32 cellular contexts compared by ENCODE assay signal in genomic region chr16:50238868-50239301, GRCh38. TPM values are rescaled to one million over a fixed set of nuclear protein-coding genes. Genes with fewer than 3 reads are reported as not detected.
DNase-seq lines count a peak whose midpoint lies in the region; ATAC-seq, FAIRE-seq and TF ChIP-seq lines count a peak whose summit lies in the region.
"Had no signal": no experiment of that assay in that cellular context is flagged by ENCODE, and none has a peak within 500 bp of the region (broad histone marks: within the 10 kb centered on the region; RNA-seq: fewer than 3 reads in every experiment).

No MANE protein-coding gene starts in this region.

- intact Hi-C loops in left lung (cut with DNase I) (no loop called here), thyroid gland (cut with DNase I) (no loop called here)

- H3K9me3 ChIP-seq in left lung (no peaks in the 10 kb centered on the region), thyroid gland (no peaks in the 10 kb centered on the region)
- H3K9me3 ChIP-seq: breast epithelium, left ventricle myocardium inferior, psoas muscle, SJSA1, testis had no signal

- H3K4me3 ChIP-seq in AG10803 (ENCODE audit: low read length) = no peak overlapping the region
- no peak overlapping the region for H3K4me3 ChIP-seq in Jurkat, Clone E6-1 (ENCODE audit: low read length)
- H3K4me3 ChIP-seq in left lung = no peak overlapping the region
- no peak overlapping the region for H3K4me3 ChIP-seq in thyroid gland (replicated peaks in 1 of 3)
- H3K4me3 ChIP-seq: breast epithelium, left ventricle myocardium inferior, psoas muscle, SJSA1, testis had no signal

- H3K27ac ChIP-seq in left lung (peak overlapping the region in 1 of 2 donors; percentile 69), thyroid gland (no peak overlapping the region)
- H3K27ac ChIP-seq: breast epithelium, epithelial cell of prostate, left ventricle myocardium inferior, psoas muscle, SJSA1, testis had no signal

- TF ChIP-seq POLR2A in thyroid gland (IDR thresholded peaks at IDR 0.05) = no peak

- no peak for TF ChIP-seq CTCF in AG10803 (conservative IDR thresholded peaks at IDR 0.05; ENCODE audit: low read length)
- TF ChIP-seq CTCF in left lung (IDR thresholded peaks at IDR 0.05) = no peak
- TF ChIP-seq CTCF in D721Med (IDR thresholded peaks at IDR 0.05; ENCODE audit: insufficient read depth, missing control alignments) = no peak
- TF ChIP-seq CTCF in thyroid gland (IDR thresholded peaks at IDR 0.05) = no peak

- FAIRE-seq in D721Med (lab: Jason Lieb, UNC) = no peak
- FAIRE-seq: islet of Langerhans had no signal

- peak; percentile 20 for DNase-seq in AG10803 (ENCODE audit: low read depth)
- DNase-seq in Jurkat, Clone E6-1 (ENCODE audit: low read depth, low spot score) = peak; percentile 50
- peak; percentile 74 for DNase-seq in NCI-H2107 (lab: John Stamatoyannopoulos, UW)
- DNase-seq in left lung = peak in 1 of 2 donors; percentile 62
- no peak for DNase-seq in D721Med (ENCODE audit: insufficient read length, low spot score)
- DNase-seq in stimulated activated CD4-positive, alpha-beta T cell treated with anti-CD3 and anti-CD28 coated beads, Interleukin-15, amount 100 ng/mL, for 24 hours = no peak
- DNase-seq in thyroid gland = no peak
- DNase-seq: activated CD4-positive, CD25-positive, alpha-beta regulatory T cell; activated CD8-positive, alpha-beta memory T cell treated with anti-CD3 and anti-CD28 coated beads, Interleukin-2, amount 10 ng/mL, durations not matched to agents 7 days and 5 days; activated naive CD4-positive, alpha-beta T cell treated with anti-CD3 and anti-CD28 coated beads, Interleukin-2, amount 10 ng/mL, durations not matched to agents 7 days and 5 days; amniotic stem cell; BE2C; CD8-positive, alpha-beta memory T cell; GDM1; H7; KG1; left ventricle myocardium inferior; midbrain; MM.1S; naive thymus-derived CD8-positive, alpha-beta T cell; NCI-H2029 treated with DMSO at 0.1 percent for 48 hours; NCI-H524 treated with DMSO at 0.1 percent for 48 hours; nucleus accumbens; psoas muscle; stimulated activated naive CD8-positive, alpha-beta T cell treated with anti-CD3 and anti-CD28 coated beads, Interleukin-15, Interleukin-2, amounts not matched to agents 100 U/mL and 50 U/mL, for 24 hours; T-helper 1 cell; testis had no signal

- H3K4me1 ChIP-seq in left lung (peaks cover 0 to 10% of the 10 kb centered on the region in 2 donors), thyroid gland (no peaks in the 10 kb centered on the region)
- H3K4me1 ChIP-seq: BE2C, breast epithelium, left ventricle myocardium inferior, testis had no signal

- peak; percentile 87 for ATAC-seq in left lung
- no peak for ATAC-seq in HG02642 (IDR thresholded peaks at IDR 0.05; ENCODE audit: poor library complexity, unreplicated experiment)
- ATAC-seq: activated CD8-positive, alpha-beta memory T cell treated with anti-CD3 and anti-CD28 coated beads, Interleukin-2, amount 10 ng/mL, durations not matched to agents 7 days and 5 days; naive thymus-derived CD8-positive, alpha-beta T cell; stimulated activated naive CD8-positive, alpha-beta T cell treated with anti-CD3 and anti-CD28 coated beads, Interleukin-15, Interleukin-2, amounts not matched to agents 100 U/mL and 50 U/mL, for 24 hours had no signal

- 61 to 62% methylated on average over 5 of the region's 5 CpGs for WGBS in thyroid gland, 2 donors

- no peaks in the 10 kb centered on the region for H3K27me3 ChIP-seq in left lung
- H3K27me3 ChIP-seq in thyroid gland = no peaks in the 10 kb centered on the region
- H3K27me3 ChIP-seq: breast epithelium, SJSA1, testis had no signal

- H3K36me3 ChIP-seq in left lung (no peaks in the 10 kb centered on the region), thyroid gland (no peaks in the 10 kb centered on the region)
- H3K36me3 ChIP-seq: BE2C, breast epithelium, left ventricle myocardium inferior, SJSA1 had no signal

RNA-seq across cellular contexts. Expression of gene ADCY7, which starts 27.5 kb away (rescaled TPM):
- 33.8 TPM for polyA plus RNA-seq in Jurkat, Clone E6-1 (2012; ENCODE audit: insufficient read depth, insufficient read length)
- total RNA-seq in left lung (100 to 1,000 TPM in 1 of 2 donors, 10 to 100 TPM in 1; 77.6 to 116 TPM), thyroid gland (1 to 10 TPM; 4.2 to 8.2 (median 7.1) TPM)

Comparison
In these comparisons a context has a peak if more than half of its experiments do, and no peak if none do; other contexts are left out.
1. DNase-seq: peak in AG10803 (single experiment), Jurkat, Clone E6-1 (single experiment) and NCI-H2107 (single experiment); none in D721Med (single experiment), stimulated activated CD4-positive, alpha-beta T cell treated with anti-CD3 and anti-CD28 coated beads, Interleukin-15, amount 100 ng/mL, for 24 hours (single experiment) and thyroid gland (0 of 2).
2. RNA of gene ADCY7, which starts 27.5 kb away (total RNA-seq): 77.6 to 116 TPM in left lung; 4.2 to 8.2 TPM in thyroid gland; every median in the first group is over 4 times any median in the second.